9 cellular contexts compared by ENCODE assay signal in genomic region chr3:88219138-88219792, GRCh38.
DNase-seq lines count a peak whose midpoint lies in the region; ATAC-seq, FAIRE-seq and TF ChIP-seq lines count a peak whose summit lies in the region.
"Had no signal": no experiment of that assay in that cellular context is flagged by ENCODE, and none has a peak within 500 bp of the region (broad histone marks: within the 10 kb centered on the region; RNA-seq: fewer than 3 reads in every experiment).

No MANE protein-coding gene starts in this region.

- no peak for TF ChIP-seq POLR2A in endothelial cell of umbilical vein (IDR thresholded peaks at IDR 0.05; ENCODE audit: low read depth, low read length)

- ATAC-seq in GM21515 (IDR thresholded peaks at IDR 0.05; ENCODE audit: unreplicated experiment) (peak; percentile 84), naive B cell (ENCODE audit: low read depth in 2 of 2) (peak; percentile 85 to 95)

- no peaks in the 10 kb centered on the region for H3K4me1 ChIP-seq in endothelial cell of umbilical vein (ENCODE audit: control insufficient read depth, extremely low read depth, insufficient read depth, low read length)

- no peak overlapping the region for H3K9ac ChIP-seq in endothelial cell of umbilical vein (replicated peaks; ENCODE audit: extremely low read depth, insufficient read depth, low read length)

- dilution Hi-C loops in endothelial cell of umbilical vein (cut with MboI; ENCODE audit: extremely low pct_ligation_motif_present, low sequenced_read_pairs): no loop called here

- peaks cover 0 to 8% (median 0%) of the 10 kb centered on the region in 3 donors for H3K27me3 Mint-ChIP-seq in naive B cell
- H3K27me3 Mint-ChIP-seq: CD4-positive, CD25-positive, alpha-beta regulatory T cell had no signal

- peaks cover 9 to 15% (median 15%) of the 10 kb centered on the region in 3 donors for H3K4me1 Mint-ChIP-seq in naive B cell

- no peak overlapping the region for H3K4me3 ChIP-seq in endothelial cell of umbilical vein (replicated peaks in 1 of 3; ENCODE audit: insufficient read depth in 1 of 3, low read depth in 1 of 3, low read length in 3 of 3)

- H3K36me3 ChIP-seq in endothelial cell of umbilical vein (ENCODE audit: control insufficient read depth in 2 of 2, extremely low read depth in 1 of 2, insufficient read depth in 2 of 2, low read length in 2 of 2): no peaks in the 10 kb centered on the region

- POLR2A ChIA-PET in endothelial cell of umbilical vein (lab: Charles Lee): no interaction called here

- no peak overlapping the region for H3K4me2 ChIP-seq in endothelial cell of umbilical vein (ENCODE audit: insufficient read depth, low read length)

- H3K9me3 Mint-ChIP-seq in naive B cell: no peaks in the 10 kb centered on the region

- no peaks in the 10 kb centered on the region for H4K20me1 ChIP-seq in endothelial cell of umbilical vein (replicated peaks; ENCODE audit: control insufficient read depth, extremely low read depth, insufficient read depth, low read length)

- TF ChIP-seq CTCF in endothelial cell of umbilical vein (IDR thresholded peaks at IDR 0.05; ENCODE audit: extremely low read depth in 1 of 2, insufficient read depth in 1 of 2, low read depth in 1 of 2, low read length in 2 of 2): peak in 1 of 2 donors; percentile 15

- no TSS peak for BruUV-seq in endothelial cell of umbilical vein (replicated peaks; lab: Mats Ljungman, UMichigan)

- no peaks in the 10 kb centered on the region for H3K36me3 Mint-ChIP-seq in naive B cell
- H3K36me3 Mint-ChIP-seq: CD4-positive, CD25-positive, alpha-beta regulatory T cell had no signal

- H3K27me3 ChIP-seq in endothelial cell of umbilical vein (ENCODE audit: control insufficient read depth in 2 of 2, insufficient read depth in 2 of 2, low read length in 2 of 2): no peaks in the 10 kb centered on the region

- peak overlapping the region in 1 of 8 donors; percentile 13 for H3K4me3 Mint-ChIP-seq in naive B cell
- H3K4me3 Mint-ChIP-seq: CD4-positive, CD25-positive, alpha-beta regulatory T cell had no signal

- H3K27ac ChIP-seq in endothelial cell of umbilical vein (ENCODE audit: insufficient read depth, low read depth, low read length): no peak overlapping the region

- no peak overlapping the region for H2AFZ ChIP-seq in endothelial cell of umbilical vein (ENCODE audit: low read depth, low read length)

- DNase-seq in NCI-H345 (lab: John Stamatoyannopoulos, UW) (peak; percentile 2), NCI-H345 treated with DMSO at 0.1 percent for 48 hours (lab: John Stamatoyannopoulos, UW; ENCODE audit: unreplicated experiment) (no peak), HuH-7 (ENCODE audit: low spot score) (peak; percentile 68), RKO (ENCODE audit: low spot score) (peak; percentile 61), endothelial cell of umbilical vein (ENCODE audit: low read depth, low spot score) (peak; percentile 3), naive B cell (peak; percentile 47), NK-92 (lab: John Stamatoyannopoulos, UW; ENCODE audit: unreplicated experiment) (no peak)

- no peak overlapping the region for H3K27ac Mint-ChIP-seq in naive B cell
- H3K27ac Mint-ChIP-seq: CD4-positive, CD25-positive, alpha-beta regulatory T cell had no signal

- no peaks in the 10 kb centered on the region for H3K9me3 ChIP-seq in endothelial cell of umbilical vein (replicated peaks; ENCODE audit: control insufficient read depth, insufficient read depth, low read length)

- H3K79me2 ChIP-seq in endothelial cell of umbilical vein (ENCODE audit: control insufficient read depth, insufficient read depth, low read length): no peaks in the 10 kb centered on the region

- FAIRE-seq in endothelial cell of umbilical vein (lab: Jason Lieb, UNC): peak; percentile 55

- intact Hi-C loops in endothelial cell of umbilical vein (cut with micrococcal nuclease): no loop called here

- CTCF ChIA-PET in endothelial cell of umbilical vein (lab: Charles Lee): no interaction called here

- H3K9me1 ChIP-seq in endothelial cell of umbilical vein (replicated peaks; ENCODE audit: control insufficient read depth, extremely low read depth, insufficient read depth, low read length): no peaks in the 10 kb centered on the region

TF ChIP-seq in endothelial cell of umbilical vein, 7 proteins besides CTCF, POLR2A, EP300 and RAD21:
- no peak for TF ChIP-seq MYC (IDR thresholded peaks at IDR 0.05; ENCODE audit: low read depth, low read length)
- no peak for TF ChIP-seq GATA2 (IDR thresholded peaks at IDR 0.05; ENCODE audit: insufficient read depth, insufficient read length, low read depth, low read length)
- TF ChIP-seq FOS (IDR thresholded peaks at IDR 0.05; ENCODE audit: borderline replicate concordance, insufficient read depth, low read length): no peak
- no peak for TF ChIP-seq MAX (IDR thresholded peaks at IDR 0.05; ENCODE audit: insufficient read depth, insufficient read length)
- no peak for TF ChIP-seq EZH2 (IDR thresholded peaks at IDR 0.05; ENCODE audit: borderline replicate concordance, low read depth, low read length, severe bottlenecking)
- TF ChIP-seq JUN (IDR thresholded peaks at IDR 0.05; ENCODE audit: borderline replicate concordance, insufficient read depth, insufficient read length, low read depth): no peak
- no peak for TF ChIP-seq POLR2AphosphoS5 (IDR thresholded peaks at IDR 0.05; ENCODE audit: insufficient read depth, low read depth, low read length)

Comparison
In these comparisons a context has a peak if more than half of its experiments do, and no peak if none do; other contexts are left out.
1. DNase-seq: peak in NCI-H345 (single experiment), HuH-7 (single experiment), RKO (single experiment), endothelial cell of umbilical vein (single experiment) and naive B cell (single experiment); none in NCI-H345 treated with DMSO at 0.1 percent for 48 hours (single experiment) and NK-92 (single experiment).